In the genomic region with DNA sequence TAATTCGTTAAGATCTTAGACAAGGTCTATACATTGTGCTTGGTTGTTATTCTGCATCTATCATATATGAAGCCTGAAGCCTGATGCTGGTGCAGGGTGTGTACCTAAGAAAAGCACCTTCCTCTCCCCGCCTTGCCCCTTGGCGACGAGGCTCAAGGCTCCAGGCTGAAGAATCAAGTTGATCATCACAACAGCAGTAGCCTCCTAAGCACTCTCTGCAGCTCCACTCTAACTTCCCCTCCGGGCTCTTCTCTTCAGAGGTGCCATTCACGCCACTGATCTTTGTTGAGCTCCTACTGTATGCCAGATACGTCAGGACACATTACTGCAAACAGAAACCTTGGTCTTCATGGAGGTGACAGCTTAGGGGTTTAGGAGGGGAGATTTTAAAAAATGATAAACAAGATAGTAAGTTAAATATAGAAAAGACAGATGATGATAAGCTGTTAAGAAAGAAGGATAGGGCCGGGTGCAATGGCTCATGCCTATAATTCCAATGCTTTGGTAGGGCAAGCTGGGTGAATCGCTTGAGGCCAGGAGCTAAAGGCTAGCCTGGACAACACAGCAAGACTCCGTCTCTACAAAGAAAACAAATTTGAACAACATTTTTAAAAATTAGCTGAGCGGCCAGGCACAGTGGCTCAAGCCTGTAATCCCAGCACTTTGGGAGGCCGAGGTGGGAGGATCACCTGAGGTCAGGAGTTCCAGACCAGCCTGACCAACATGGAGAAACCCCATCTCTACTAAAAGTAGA, we compare ENCODE assay signal across 28 cellular contexts. TPM values are rescaled to one million over a fixed set of nuclear protein-coding genes. Genes with fewer than 3 reads are reported as not detected.
DNase-seq lines count a peak whose midpoint lies in the region; ATAC-seq and TF ChIP-seq lines count a peak whose summit lies in the region.
"Had no signal": no experiment of that assay in that cellular context is flagged by ENCODE, and none has a peak within 500 bp of the region (broad histone marks: within the 10 kb centered on the region; RNA-seq: fewer than 3 reads in every experiment).

No MANE protein-coding gene starts in this region.

- no TSS peak for BruUV-seq in Panc1 (replicated peaks; lab: Mats Ljungman, UMichigan)

- peaks cover 7% of the 10 kb centered on the region; the same call in 1 of the 2 replicates for H3K4me1 ChIP-seq in Panc1 (ENCODE audit: control insufficient read depth, insufficient read depth, low read length)
- H3K4me1 ChIP-seq: breast epithelium, neural progenitor cell, parathyroid adenoma, SJCRH30, vagina had no signal

- no peaks in the 10 kb centered on the region for H3K9me3 ChIP-seq in Panc1 (ENCODE audit: control insufficient read depth, insufficient read depth, low read depth, low read length)
- H3K9me3 ChIP-seq: breast epithelium, left lung, SJCRH30, vagina had no signal

- CTCF ChIA-PET in Panc1 (lab: Charles Lee) = no interaction called here

- H3K27ac ChIP-seq in Panc1 (ENCODE audit: low read length) = peak overlapping the region; percentile 60; the same call in 1 of the 2 replicates
- H3K27ac ChIP-seq: breast epithelium, left lung, neural progenitor cell, parathyroid adenoma, SJCRH30, vagina had no signal

- H3K4me3 ChIP-seq in Panc1 (ENCODE audit: low read depth in 2 of 2, low read length in 2 of 2) = no peak overlapping the region
- H3K4me3 ChIP-seq: breast epithelium, left lung, neural progenitor cell, SJCRH30, vagina had no signal

- H3K36me3 ChIP-seq in Panc1 (ENCODE audit: control insufficient read depth, insufficient read depth, low read length) = no peaks in the 10 kb centered on the region
- H3K36me3 ChIP-seq: breast epithelium, left lung, neural progenitor cell, SJCRH30, vagina had no signal

- ATAC-seq in Panc1 (no peak), sciatic nerve (no peak), HG03025 (IDR thresholded peaks at IDR 0.05; ENCODE audit: low FRiP score, unreplicated experiment) (no peak)
- ATAC-seq: left lung; stimulated activated naive CD8-positive, alpha-beta T cell treated with anti-CD3 and anti-CD28 coated beads, Interleukin-15, amount 100 ng/mL, for 72 hours had no signal

- in situ Hi-C loops in Panc1 (cut with HindIII; ENCODE audit: low pct_unique_long_range_greater_than_20kb, low sequenced_read_pairs) = no loop called here

- POLR2A ChIA-PET in Panc1 (lab: Charles Lee) = interaction anchor here (0.7 kb wide), 1 partner anchor 45 kb away, joined by 3 read pairs; no protein-coding TSS in a partner anchor

- H3K27me3 ChIP-seq in Panc1 (ENCODE audit: control insufficient read depth, insufficient read depth, low read length) = no peaks in the 10 kb centered on the region
- H3K27me3 ChIP-seq: breast epithelium, left lung, neural progenitor cell, SJCRH30, vagina had no signal

- intact Hi-C loops in Panc1 (cut with micrococcal nuclease; ENCODE audit: unreplicated experiment) = no loop called here
- intact Hi-C loops in sciatic nerve (cut with DNase I) = no loop called here

- DNase-seq in activated CD8-positive, alpha-beta memory T cell treated with anti-CD3 and anti-CD28 coated beads, Interleukin-2, amount 50 U/mL, for 48 hours = peak; percentile 48
- DNase-seq in activated CD8-positive, alpha-beta memory T cell treated with anti-CD3 and anti-CD28 coated beads, Interleukin-2, amount 50 U/mL, for 4 hours = no peak
- DNase-seq in Panc1 (ENCODE audit: low read depth, low spot score) (no peak), islet precursor cell (peak; percentile 43), sciatic nerve (ENCODE audit: low spot score) (peak; percentile 17), D341Med (ENCODE audit: low spot score) (no peak)
- no peak for DNase-seq in stimulated activated CD4-positive, alpha-beta T cell treated with anti-CD3 and anti-CD28 coated beads, Interleukin-15, amount 100 ng/mL, for 24 hours
- DNase-seq: activated B cell treated with CpG ODN at 0.5 μM for 24 hours; activated CD4-positive, alpha-beta T cell treated with anti-CD3 and anti-CD28 coated beads, Interleukin-2, amount 50 U/mL, for 1 hour; activated naive CD4-positive, alpha-beta T cell treated with anti-CD3 and anti-CD28 coated beads, Interleukin-2, amount 50 U/mL, for 16 hours; anterior cingulate cortex; Calu3; effector CD4-positive, alpha-beta T cell; H7; left lung; NCI-H1092; NCI-H1694; NCI-H446; NCI-H82; retina; SJCRH30; stimulated activated CD4-positive, alpha-beta T cell treated with anti-CD3 and anti-CD28 coated beads, Interleukin-2, amount 100 ng/mL, for 24 hours; stimulated activated naive CD8-positive, alpha-beta T cell treated with anti-CD3 and anti-CD28 coated beads, Interleukin-15, amount 100 ng/mL, for 72 hours had no signal

- TF ChIP-seq CTCF in Panc1 (IDR thresholded peaks at IDR 0.05) = no peak

RNA-seq across cellular contexts. Expression of a gene that starts 38.4 kb away (rescaled TPM):
- 210 TPM for total RNA-seq in Panc1 (2021; ENCODE audit: unreplicated experiment)
- polyA plus RNA-seq in Panc1 (2012; ENCODE audit: insufficient read length) = 80.1 TPM
- total RNA-seq in sciatic nerve = 34.9 TPM

Comparison
In these comparisons a context has a peak if more than half of its experiments do, and no peak if none do; other contexts are left out.
1. DNase-seq: peak in activated CD8-positive, alpha-beta memory T cell treated with anti-CD3 and anti-CD28 coated beads, Interleukin-2, amount 50 U/mL, for 48 hours (single experiment), islet precursor cell (single experiment) and sciatic nerve (single experiment); none in activated CD8-positive, alpha-beta memory T cell treated with anti-CD3 and anti-CD28 coated beads, Interleukin-2, amount 50 U/mL, for 4 hours (single experiment), Panc1 (single experiment), stimulated activated CD4-positive, alpha-beta T cell treated with anti-CD3 and anti-CD28 coated beads, Interleukin-15, amount 100 ng/mL, for 24 hours (single experiment) and D341Med (single experiment).